Comparison of ENCODE assay signal across 1 cellular context in the genomic region with DNA sequence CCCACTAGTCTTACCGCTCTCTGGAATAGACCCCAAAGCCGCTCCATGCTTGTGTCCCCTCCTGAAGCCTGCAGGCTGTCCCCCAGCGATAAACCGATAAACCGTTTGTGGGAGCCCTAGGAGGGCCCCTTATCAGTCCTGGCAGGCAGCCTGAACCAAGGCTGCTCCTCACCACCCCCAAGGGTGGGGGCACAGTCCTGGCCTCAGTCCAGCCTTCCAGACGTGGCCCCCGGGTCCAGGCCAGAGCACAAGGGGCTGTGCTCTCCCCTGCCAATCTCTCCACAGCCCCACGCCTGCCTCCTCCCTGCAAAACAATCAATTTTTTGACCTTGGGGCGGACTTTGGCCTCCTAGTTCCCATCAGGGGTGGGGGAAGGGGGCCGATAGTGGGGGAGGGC.
TF ChIP-seq lines count a peak whose summit lies in the region.

A gene (minus strand): TSS at position 90 of the 397 bp plus-strand sequence. CDS start 43 bp downstream, at position 47.

TF ChIP-seq in K562, 482 proteins besides CTCF, POLR2A, EP300 and RAD21 (continued from another document and continues in another):
- TF ChIP-seq, protein P1, sequence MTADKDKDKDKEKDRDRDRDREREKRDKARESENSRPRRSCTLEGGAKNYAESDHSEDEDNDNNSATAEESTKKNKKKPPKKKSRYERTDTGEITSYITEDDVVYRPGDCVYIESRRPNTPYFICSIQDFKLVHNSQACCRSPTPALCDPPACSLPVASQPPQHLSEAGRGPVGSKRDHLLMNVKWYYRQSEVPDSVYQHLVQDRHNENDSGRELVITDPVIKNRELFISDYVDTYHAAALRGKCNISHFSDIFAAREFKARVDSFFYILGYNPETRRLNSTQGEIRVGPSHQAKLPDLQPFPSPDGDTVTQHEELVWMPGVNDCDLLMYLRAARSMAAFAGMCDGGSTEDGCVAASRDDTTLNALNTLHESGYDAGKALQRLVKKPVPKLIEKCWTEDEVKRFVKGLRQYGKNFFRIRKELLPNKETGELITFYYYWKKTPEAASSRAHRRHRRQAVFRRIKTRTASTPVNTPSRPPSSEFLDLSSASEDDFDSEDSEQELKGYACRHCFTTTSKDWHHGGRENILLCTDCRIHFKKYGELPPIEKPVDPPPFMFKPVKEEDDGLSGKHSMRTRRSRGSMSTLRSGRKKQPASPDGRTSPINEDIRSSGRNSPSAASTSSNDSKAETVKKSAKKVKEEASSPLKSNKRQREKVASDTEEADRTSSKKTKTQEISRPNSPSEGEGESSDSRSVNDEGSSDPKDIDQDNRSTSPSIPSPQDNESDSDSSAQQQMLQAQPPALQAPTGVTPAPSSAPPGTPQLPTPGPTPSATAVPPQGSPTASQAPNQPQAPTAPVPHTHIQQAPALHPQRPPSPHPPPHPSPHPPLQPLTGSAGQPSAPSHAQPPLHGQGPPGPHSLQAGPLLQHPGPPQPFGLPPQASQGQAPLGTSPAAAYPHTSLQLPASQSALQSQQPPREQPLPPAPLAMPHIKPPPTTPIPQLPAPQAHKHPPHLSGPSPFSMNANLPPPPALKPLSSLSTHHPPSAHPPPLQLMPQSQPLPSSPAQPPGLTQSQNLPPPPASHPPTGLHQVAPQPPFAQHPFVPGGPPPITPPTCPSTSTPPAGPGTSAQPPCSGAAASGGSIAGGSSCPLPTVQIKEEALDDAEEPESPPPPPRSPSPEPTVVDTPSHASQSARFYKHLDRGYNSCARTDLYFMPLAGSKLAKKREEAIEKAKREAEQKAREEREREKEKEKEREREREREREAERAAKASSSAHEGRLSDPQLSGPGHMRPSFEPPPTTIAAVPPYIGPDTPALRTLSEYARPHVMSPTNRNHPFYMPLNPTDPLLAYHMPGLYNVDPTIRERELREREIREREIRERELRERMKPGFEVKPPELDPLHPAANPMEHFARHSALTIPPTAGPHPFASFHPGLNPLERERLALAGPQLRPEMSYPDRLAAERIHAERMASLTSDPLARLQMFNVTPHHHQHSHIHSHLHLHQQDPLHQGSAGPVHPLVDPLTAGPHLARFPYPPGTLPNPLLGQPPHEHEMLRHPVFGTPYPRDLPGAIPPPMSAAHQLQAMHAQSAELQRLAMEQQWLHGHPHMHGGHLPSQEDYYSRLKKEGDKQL (CRISPR knock-in tag; IDR thresholded peaks at IDR 0.05; ENCODE audit: borderline replicate concordance): no peak
- TF ChIP-seq PHF8 (IDR thresholded peaks at IDR 0.05; ENCODE audit: borderline replicate concordance, low read length): no peak
- TF ChIP-seq, protein P2, sequence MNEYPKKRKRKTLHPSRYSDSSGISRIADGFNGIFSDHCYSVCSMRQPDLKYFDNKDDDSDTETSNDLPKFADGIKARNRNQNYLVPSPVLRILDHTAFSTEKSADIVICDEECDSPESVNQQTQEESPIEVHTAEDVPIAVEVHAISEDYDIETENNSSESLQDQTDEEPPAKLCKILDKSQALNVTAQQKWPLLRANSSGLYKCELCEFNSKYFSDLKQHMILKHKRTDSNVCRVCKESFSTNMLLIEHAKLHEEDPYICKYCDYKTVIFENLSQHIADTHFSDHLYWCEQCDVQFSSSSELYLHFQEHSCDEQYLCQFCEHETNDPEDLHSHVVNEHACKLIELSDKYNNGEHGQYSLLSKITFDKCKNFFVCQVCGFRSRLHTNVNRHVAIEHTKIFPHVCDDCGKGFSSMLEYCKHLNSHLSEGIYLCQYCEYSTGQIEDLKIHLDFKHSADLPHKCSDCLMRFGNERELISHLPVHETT (CRISPR knock-in tag; conservative IDR thresholded peaks at IDR 0.05 in 1 of 2, IDR thresholded peaks at IDR 0.05 in 1 of 2): peak in 1 of 2 experiments; percentile 80; a peak in 2 of 4 replicates
- TF ChIP-seq ZNF445 (CRISPR knock-in tag; IDR thresholded peaks at IDR 0.05; ENCODE audit: low read depth): no peak
- no peak for TF ChIP-seq SPI1 (IDR thresholded peaks at IDR 0.05; ENCODE audit: borderline replicate concordance, low read depth, low read length)
- TF ChIP-seq XRCC5 (IDR thresholded peaks at IDR 0.05; ENCODE audit: low read depth, low read length): peak; percentile 68; the same call in 1 of the 2 replicates
- peak; percentile 54; the same call in 1 of the 2 replicates for TF ChIP-seq CBFB (CRISPR knock-in tag; IDR thresholded peaks at IDR 0.05)
- TF ChIP-seq, protein P3, sequence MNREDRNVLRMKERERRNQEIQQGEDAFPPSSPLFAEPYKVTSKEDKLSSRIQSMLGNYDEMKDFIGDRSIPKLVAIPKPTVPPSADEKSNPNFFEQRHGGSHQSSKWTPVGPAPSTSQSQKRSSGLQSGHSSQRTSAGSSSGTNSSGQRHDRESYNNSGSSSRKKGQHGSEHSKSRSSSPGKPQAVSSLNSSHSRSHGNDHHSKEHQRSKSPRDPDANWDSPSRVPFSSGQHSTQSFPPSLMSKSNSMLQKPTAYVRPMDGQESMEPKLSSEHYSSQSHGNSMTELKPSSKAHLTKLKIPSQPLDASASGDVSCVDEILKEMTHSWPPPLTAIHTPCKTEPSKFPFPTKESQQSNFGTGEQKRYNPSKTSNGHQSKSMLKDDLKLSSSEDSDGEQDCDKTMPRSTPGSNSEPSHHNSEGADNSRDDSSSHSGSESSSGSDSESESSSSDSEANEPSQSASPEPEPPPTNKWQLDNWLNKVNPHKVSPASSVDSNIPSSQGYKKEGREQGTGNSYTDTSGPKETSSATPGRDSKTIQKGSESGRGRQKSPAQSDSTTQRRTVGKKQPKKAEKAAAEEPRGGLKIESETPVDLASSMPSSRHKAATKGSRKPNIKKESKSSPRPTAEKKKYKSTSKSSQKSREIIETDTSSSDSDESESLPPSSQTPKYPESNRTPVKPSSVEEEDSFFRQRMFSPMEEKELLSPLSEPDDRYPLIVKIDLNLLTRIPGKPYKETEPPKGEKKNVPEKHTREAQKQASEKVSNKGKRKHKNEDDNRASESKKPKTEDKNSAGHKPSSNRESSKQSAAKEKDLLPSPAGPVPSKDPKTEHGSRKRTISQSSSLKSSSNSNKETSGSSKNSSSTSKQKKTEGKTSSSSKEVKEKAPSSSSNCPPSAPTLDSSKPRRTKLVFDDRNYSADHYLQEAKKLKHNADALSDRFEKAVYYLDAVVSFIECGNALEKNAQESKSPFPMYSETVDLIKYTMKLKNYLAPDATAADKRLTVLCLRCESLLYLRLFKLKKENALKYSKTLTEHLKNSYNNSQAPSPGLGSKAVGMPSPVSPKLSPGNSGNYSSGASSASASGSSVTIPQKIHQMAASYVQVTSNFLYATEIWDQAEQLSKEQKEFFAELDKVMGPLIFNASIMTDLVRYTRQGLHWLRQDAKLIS (CRISPR knock-in tag; IDR thresholded peaks at IDR 0.05): no peak
- TF ChIP-seq, protein P4, sequence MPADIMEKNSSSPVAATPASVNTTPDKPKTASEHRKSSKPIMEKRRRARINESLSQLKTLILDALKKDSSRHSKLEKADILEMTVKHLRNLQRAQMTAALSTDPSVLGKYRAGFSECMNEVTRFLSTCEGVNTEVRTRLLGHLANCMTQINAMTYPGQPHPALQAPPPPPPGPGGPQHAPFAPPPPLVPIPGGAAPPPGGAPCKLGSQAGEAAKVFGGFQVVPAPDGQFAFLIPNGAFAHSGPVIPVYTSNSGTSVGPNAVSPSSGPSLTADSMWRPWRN (IDR thresholded peaks at IDR 0.05; ENCODE audit: low read depth): peak; percentile 74; the same call in 1 of the 2 replicates
- TF ChIP-seq, protein P5, sequence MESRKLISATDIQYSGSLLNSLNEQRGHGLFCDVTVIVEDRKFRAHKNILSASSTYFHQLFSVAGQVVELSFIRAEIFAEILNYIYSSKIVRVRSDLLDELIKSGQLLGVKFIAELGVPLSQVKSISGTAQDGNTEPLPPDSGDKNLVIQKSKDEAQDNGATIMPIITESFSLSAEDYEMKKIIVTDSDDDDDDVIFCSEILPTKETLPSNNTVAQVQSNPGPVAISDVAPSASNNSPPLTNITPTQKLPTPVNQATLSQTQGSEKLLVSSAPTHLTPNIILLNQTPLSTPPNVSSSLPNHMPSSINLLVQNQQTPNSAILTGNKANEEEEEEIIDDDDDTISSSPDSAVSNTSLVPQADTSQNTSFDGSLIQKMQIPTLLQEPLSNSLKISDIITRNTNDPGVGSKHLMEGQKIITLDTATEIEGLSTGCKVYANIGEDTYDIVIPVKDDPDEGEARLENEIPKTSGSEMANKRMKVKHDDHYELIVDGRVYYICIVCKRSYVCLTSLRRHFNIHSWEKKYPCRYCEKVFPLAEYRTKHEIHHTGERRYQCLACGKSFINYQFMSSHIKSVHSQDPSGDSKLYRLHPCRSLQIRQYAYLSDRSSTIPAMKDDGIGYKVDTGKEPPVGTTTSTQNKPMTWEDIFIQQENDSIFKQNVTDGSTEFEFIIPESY (CRISPR knock-in tag; IDR thresholded peaks at IDR 0.05): no peak
- TF ChIP-seq PHTF2 (CRISPR knock-in tag; IDR thresholded peaks at IDR 0.05): no peak
- TF ChIP-seq, protein P6, sequence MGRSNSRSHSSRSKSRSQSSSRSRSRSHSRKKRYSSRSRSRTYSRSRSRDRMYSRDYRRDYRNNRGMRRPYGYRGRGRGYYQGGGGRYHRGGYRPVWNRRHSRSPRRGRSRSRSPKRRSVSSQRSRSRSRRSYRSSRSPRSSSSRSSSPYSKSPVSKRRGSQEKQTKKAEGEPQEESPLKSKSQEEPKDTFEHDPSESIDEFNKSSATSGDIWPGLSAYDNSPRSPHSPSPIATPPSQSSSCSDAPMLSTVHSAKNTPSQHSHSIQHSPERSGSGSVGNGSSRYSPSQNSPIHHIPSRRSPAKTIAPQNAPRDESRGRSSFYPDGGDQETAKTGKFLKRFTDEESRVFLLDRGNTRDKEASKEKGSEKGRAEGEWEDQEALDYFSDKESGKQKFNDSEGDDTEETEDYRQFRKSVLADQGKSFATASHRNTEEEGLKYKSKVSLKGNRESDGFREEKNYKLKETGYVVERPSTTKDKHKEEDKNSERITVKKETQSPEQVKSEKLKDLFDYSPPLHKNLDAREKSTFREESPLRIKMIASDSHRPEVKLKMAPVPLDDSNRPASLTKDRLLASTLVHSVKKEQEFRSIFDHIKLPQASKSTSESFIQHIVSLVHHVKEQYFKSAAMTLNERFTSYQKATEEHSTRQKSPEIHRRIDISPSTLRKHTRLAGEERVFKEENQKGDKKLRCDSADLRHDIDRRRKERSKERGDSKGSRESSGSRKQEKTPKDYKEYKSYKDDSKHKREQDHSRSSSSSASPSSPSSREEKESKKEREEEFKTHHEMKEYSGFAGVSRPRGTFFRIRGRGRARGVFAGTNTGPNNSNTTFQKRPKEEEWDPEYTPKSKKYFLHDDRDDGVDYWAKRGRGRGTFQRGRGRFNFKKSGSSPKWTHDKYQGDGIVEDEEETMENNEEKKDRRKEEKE (IDR thresholded peaks at IDR 0.05; ENCODE audit: borderline replicate concordance in 1 of 2, control insufficient read depth in 1 of 2, low read depth in 2 of 2, low read length in 1 of 2): no peak
- TF ChIP-seq ZNF384 (IDR thresholded peaks at IDR 0.05; ENCODE audit: low read depth, low read length): no peak
- TF ChIP-seq ZBED1 (IDR thresholded peaks at IDR 0.05): no peak; the same call in 1 of the 2 replicates
- TF ChIP-seq MCM2 (IDR thresholded peaks at IDR 0.05; ENCODE audit: low read depth): no peak
- no peak for TF ChIP-seq HIVEP1 (CRISPR knock-in tag; IDR thresholded peaks at IDR 0.05)
- TF ChIP-seq MTA2 (IDR thresholded peaks at IDR 0.05; ENCODE audit: low read depth): peak; percentile 96
- TF ChIP-seq, protein P7, sequence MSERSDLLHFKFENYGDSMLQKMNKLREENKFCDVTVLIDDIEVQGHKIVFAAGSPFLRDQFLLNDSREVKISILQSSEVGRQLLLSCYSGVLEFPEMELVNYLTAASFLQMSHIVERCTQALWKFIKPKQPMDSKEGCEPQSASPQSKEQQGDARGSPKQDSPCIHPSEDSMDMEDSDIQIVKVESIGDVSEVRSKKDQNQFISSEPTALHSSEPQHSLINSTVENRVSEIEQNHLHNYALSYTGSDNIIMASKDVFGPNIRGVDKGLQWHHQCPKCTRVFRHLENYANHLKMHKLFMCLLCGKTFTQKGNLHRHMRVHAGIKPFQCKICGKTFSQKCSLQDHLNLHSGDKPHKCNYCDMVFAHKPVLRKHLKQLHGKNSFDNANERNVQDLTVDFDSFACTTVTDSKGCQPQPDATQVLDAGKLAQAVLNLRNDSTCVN (CRISPR knock-in tag; IDR thresholded peaks at IDR 0.05): 0 out of 2 replicates have a peak, but pooled peaks have one; percentile 26
- peak; percentile 85 to 88 for TF ChIP-seq KDM1A (IDR thresholded peaks at IDR 0.05)
- TF ChIP-seq HLTF (IDR thresholded peaks at IDR 0.05): no peak
- TF ChIP-seq, protein P8, sequence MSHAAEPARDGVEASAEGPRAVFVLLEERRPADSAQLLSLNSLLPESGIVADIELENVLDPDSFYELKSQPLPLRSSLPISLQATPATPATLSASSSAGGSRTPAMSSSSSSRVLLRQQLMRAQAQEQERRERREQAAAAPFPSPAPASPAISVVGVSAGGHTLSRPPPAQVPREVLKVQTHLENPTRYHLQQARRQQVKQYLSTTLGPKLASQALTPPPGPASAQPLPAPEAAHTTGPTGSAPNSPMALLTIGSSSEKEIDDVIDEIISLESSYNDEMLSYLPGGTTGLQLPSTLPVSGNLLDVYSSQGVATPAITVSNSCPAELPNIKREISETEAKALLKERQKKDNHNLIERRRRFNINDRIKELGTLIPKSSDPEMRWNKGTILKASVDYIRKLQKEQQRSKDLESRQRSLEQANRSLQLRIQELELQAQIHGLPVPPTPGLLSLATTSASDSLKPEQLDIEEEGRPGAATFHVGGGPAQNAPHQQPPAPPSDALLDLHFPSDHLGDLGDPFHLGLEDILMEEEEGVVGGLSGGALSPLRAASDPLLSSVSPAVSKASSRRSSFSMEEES (CRISPR knock-in tag; IDR thresholded peaks at IDR 0.05): no peak
- TF ChIP-seq CHD1 (IDR thresholded peaks at IDR 0.05; ENCODE audit: low read length): no peak
- TF ChIP-seq HEY1 (CRISPR knock-in tag; IDR thresholded peaks at IDR 0.05; ENCODE audit: borderline replicate concordance): no peak
- TF ChIP-seq, protein P9, sequence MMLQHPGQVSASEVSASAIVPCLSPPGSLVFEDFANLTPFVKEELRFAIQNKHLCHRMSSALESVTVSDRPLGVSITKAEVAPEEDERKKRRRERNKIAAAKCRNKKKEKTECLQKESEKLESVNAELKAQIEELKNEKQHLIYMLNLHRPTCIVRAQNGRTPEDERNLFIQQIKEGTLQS (IDR thresholded peaks at IDR 0.05): no peak
- TF ChIP-seq, protein P9 (CRISPR knock-in tag; conservative IDR thresholded peaks at IDR 0.05): no peak
- TF ChIP-seq ZNF41 (CRISPR knock-in tag; conservative IDR thresholded peaks at IDR 0.05): no peak
- TF ChIP-seq GATA2 (CRISPR knock-in tag; IDR thresholded peaks at IDR 0.05): peak; percentile 98
- TF ChIP-seq BMI1 (IDR thresholded peaks at IDR 0.05; ENCODE audit: low read length): no peak
- TF ChIP-seq ZNF239 (CRISPR knock-in tag; IDR thresholded peaks at IDR 0.05): 0 out of 2 replicates have a peak, but pooled peaks have one; percentile 35
- TF ChIP-seq, protein P10, sequence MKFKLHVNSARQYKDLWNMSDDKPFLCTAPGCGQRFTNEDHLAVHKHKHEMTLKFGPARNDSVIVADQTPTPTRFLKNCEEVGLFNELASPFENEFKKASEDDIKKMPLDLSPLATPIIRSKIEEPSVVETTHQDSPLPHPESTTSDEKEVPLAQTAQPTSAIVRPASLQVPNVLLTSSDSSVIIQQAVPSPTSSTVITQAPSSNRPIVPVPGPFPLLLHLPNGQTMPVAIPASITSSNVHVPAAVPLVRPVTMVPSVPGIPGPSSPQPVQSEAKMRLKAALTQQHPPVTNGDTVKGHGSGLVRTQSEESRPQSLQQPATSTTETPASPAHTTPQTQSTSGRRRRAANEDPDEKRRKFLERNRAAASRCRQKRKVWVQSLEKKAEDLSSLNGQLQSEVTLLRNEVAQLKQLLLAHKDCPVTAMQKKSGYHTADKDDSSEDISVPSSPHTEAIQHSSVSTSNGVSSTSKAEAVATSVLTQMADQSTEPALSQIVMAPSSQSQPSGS (CRISPR knock-in tag; IDR thresholded peaks at IDR 0.05): no peak
- TF ChIP-seq SMAD3 (CRISPR knock-in tag; conservative IDR thresholded peaks at IDR 0.05): peak; percentile 73; the same call in 1 of the 2 replicates
- TF ChIP-seq TFAM (CRISPR knock-in tag; conservative IDR thresholded peaks at IDR 0.05): no peak
- TF ChIP-seq PTBP1 (IDR thresholded peaks at IDR 0.05; ENCODE audit: low read depth, low read length): no peak
- TF ChIP-seq ZNF197 (CRISPR knock-in tag; IDR thresholded peaks at IDR 0.05; ENCODE audit: low read depth): peak; percentile 71
